Comparison of ENCODE assay signal across 1 cellular context in the genomic region with DNA sequence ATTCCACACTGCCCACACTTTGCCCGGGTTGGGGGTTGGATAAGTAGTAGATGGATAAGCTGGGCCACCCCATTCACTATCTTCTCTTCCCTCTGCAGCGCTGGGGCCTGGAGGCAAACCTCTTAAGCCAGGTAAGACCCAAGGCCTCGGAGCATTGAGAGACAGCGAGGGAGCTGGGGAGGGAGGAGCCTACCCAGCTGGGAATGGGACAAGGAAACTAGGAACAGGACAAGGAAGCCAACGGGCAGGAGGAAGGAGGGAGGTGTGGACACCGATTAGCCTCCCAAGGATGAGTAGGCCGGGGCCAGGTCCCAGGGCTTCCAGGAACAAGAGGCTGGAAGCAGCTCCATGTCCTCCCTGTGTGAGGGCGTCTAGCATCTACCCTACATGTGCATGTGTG.
TF ChIP-seq lines count a peak whose summit lies in the region.

No MANE protein-coding gene starts in this region.

TF ChIP-seq in GM23338, 12 proteins besides CTCF, POLR2A, EP300 and RAD21 (continued from another document):
- TF ChIP-seq, protein P1, sequence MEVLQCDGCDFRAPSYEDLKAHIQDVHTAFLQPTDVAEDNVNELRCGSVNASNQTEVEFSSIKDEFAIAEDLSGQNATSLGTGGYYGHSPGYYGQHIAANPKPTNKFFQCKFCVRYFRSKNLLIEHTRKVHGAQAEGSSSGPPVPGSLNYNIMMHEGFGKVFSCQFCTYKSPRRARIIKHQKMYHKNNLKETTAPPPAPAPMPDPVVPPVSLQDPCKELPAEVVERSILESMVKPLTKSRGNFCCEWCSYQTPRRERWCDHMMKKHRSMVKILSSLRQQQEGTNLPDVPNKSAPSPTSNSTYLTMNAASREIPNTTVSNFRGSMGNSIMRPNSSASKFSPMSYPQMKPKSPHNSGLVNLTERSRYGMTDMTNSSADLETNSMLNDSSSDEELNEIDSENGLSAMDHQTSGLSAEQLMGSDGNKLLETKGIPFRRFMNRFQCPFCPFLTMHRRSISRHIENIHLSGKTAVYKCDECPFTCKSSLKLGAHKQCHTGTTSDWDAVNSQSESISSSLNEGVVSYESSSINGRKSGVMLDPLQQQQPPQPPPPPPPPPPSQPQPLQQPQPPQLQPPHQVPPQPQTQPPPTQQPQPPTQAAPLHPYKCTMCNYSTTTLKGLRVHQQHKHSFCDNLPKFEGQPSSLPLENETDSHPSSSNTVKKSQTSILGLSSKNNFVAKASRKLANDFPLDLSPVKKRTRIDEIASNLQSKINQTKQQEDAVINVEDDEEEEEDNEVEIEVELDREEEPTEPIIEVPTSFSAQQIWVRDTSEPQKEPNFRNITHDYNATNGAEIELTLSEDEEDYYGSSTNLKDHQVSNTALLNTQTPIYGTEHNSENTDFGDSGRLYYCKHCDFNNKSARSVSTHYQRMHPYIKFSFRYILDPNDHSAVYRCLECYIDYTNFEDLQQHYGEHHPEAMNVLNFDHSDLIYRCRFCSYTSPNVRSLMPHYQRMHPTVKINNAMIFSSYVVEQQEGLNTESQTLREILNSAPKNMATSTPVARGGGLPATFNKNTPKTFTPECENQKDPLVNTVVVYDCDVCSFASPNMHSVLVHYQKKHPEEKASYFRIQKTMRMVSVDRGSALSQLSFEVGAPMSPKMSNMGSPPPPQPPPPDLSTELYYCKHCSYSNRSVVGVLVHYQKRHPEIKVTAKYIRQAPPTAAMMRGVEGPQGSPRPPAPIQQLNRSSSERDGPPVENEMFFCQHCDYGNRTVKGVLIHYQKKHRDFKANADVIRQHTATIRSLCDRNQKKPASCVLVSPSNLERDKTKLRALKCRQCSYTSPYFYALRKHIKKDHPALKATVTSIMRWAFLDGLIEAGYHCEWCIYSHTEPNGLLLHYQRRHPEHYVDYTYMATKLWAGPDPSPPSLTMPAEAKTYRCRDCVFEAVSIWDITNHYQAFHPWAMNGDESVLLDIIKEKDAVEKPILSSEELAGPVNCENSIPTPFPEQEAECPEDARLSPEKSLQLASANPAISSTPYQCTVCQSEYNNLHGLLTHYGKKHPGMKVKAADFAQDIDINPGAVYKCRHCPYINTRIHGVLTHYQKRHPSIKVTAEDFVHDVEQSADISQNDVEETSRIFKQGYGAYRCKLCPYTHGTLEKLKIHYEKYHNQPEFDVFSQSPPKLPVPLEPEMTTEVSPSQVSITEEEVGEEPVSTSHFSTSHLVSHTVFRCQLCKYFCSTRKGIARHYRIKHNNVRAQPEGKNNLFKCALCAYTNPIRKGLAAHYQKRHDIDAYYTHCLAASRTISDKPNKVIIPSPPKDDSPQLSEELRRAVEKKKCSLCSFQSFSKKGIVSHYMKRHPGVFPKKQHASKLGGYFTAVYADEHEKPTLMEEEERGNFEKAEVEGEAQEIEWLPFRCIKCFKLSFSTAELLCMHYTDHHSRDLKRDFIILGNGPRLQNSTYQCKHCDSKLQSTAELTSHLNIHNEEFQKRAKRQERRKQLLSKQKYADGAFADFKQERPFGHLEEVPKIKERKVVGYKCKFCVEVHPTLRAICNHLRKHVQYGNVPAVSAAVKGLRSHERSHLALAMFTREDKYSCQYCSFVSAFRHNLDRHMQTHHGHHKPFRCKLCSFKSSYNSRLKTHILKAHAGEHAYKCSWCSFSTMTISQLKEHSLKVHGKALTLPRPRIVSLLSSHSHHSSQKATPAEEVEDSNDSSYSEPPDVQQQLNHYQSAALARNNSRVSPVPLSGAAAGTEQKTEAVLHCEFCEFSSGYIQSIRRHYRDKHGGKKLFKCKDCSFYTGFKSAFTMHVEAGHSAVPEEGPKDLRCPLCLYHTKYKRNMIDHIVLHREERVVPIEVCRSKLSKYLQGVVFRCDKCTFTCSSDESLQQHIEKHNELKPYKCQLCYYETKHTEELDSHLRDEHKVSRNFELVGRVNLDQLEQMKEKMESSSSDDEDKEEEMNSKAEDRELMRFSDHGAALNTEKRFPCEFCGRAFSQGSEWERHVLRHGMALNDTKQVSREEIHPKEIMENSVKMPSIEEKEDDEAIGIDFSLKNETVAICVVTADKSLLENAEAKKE (CRISPR knock-in tag; IDR thresholded peaks at IDR 0.05), result no peak
- no peak for TF ChIP-seq JUNB (IDR thresholded peaks at IDR 0.05; ENCODE audit: unreplicated experiment)
